8 cellular contexts compared by ENCODE assay signal in the genomic region with DNA sequence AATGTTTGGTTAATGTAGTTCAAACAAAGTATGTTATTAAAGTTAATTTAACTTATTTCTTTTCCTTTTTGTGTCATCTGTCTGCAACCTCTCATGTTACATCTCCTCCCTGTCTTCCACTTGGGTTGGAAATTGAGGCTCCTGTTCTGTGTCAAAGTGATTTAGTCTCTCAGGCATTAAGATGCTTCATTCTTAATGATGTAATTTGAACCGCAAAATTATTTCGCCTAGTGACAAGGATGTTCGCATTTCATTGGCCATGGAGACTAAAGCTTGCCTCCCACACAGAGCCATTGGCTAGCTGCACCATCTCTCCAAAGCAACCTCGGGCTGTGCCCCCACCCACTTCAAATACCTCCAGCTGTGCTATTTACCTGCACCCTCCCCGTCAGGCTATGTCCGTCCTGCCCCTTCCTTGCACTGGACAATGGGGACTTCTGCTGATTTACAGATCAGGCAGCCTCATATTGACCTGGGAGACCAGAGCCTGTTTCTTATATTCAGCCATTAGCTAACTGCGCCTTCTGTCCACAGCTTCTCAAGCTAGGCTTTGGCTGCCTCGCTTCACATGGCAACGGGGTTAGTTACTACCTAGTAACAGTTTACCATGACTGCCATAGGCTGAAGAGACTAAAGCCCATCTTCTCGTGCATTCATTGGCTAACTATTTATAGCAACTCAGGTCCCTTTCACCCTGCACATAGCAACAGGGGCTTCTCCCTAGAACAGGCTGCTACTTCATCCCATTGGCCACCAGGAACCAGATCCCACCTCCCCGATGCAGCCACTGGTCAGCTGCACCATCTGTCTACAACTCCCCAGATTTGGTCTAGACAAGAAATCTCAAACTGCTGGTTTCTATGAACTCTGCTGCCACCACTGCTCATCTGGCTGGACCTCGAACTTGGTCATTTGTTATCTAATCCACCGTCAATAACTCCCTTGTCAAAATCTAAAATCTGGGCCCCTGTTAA. TPM values are rescaled to one million over a fixed set of nuclear protein-coding genes. Genes with fewer than 3 reads are reported as not detected.
DNase-seq lines count a peak whose midpoint lies in the region; ATAC-seq and TF ChIP-seq lines count a peak whose summit lies in the region.

No MANE protein-coding gene starts in this region.

- ATAC-seq in GM18517 (IDR thresholded peaks at IDR 0.05; ENCODE audit: unreplicated experiment), result peak; percentile 88
- peak; percentile 86 for ATAC-seq in HG02943 (IDR thresholded peaks at IDR 0.05; ENCODE audit: low read depth, unreplicated experiment)
- ATAC-seq in WTC11, result peak; percentile 87
- ATAC-seq in mucosa of descending colon, result peak; percentile 82

- H3K27ac ChIP-seq in fibroblast of lung (ENCODE audit: insufficient read depth, low read length), result peak overlapping the region; percentile 38
- peak overlapping the region; percentile 66 to 86 (median 75) for H3K27ac ChIP-seq in tibial nerve

- peak in 1 of 2 donors; percentile 58 for TF ChIP-seq EP300 in tibial nerve (IDR thresholded peaks at IDR 0.05)

- peak in 1 of 2 donors; percentile 35 for TF ChIP-seq POLR2A in tibial nerve (IDR thresholded peaks at IDR 0.05)

- H3K9ac ChIP-seq in fibroblast of lung (ENCODE audit: insufficient read depth, low read length), result no peak overlapping the region

- peaks cover 13% of the 10 kb centered on the region for H3K4me1 Mint-ChIP-seq in WTC11

- H3K36me3 Mint-ChIP-seq in WTC11, result no peaks in the 10 kb centered on the region

- CTCF ChIA-PET in WTC11 (lab: Charles Lee), result interaction anchor here (0.5 to 1.5 kb wide), 6 partner anchors 20 to 144 kb away, joined by 3 to 9 read pairs (median 4); no protein-coding TSS in a partner anchor

- 1 to 37% methylated on average over 13 of the region's 13 CpGs for WGBS in tibial nerve, 2 donors

- no peaks in the 10 kb centered on the region for H3K79me2 ChIP-seq in fibroblast of lung (ENCODE audit: control insufficient read depth, insufficient read depth, low read length)

- H3K27ac Mint-ChIP-seq in WTC11, result peak overlapping the region; percentile 99

- TF ChIP-seq CTCF in BE2C (IDR thresholded peaks at IDR 0.05; ENCODE audit: low read depth, low read length) (peak; percentile 18; the same call in 1 of the 2 replicates), WTC11 (IDR thresholded peaks at IDR 0.05) (no peak), fibroblast of lung (conservative IDR thresholded peaks at IDR 0.05 in 1 of 2, IDR thresholded peaks at IDR 0.05 in 1 of 2; ENCODE audit: low read depth in 1 of 2, low read length in 2 of 2) (no peak), mucosa of descending colon (IDR thresholded peaks at IDR 0.05) (no peak), tibial nerve (IDR thresholded peaks at IDR 0.05) (peak in 3 of 5 experiments; percentile 15 to 50 (median 17))

- intact Hi-C loops in mucosa of descending colon (cut with DNase I, micrococcal nuclease), result no loop called here

- H3K4me3 Mint-ChIP-seq in WTC11, result peak overlapping the region; percentile 71

- no peaks in the 10 kb centered on the region for H4K20me1 ChIP-seq in fibroblast of lung (ENCODE audit: control insufficient read depth, extremely low read depth, insufficient read depth, low read length)

- peak; percentile 84 for DNase-seq in BE2C
- DNase-seq in NCI-H2081 (lab: John Stamatoyannopoulos, UW), result peak; percentile 92 to 97
- peak; percentile 78 for DNase-seq in WTC11 (ENCODE audit: low spot score)
- peak; percentile 94 to 98 for DNase-seq in fibroblast of lung (ENCODE audit: low read depth in 2 of 2)
- peak; percentile 48 to 65 (median 49) for DNase-seq in mucosa of descending colon
- DNase-seq in tibial nerve (ENCODE audit: low spot score in 2 of 2), result peak; percentile 44 to 50

- H3K4me1 ChIP-seq in BE2C, result no peaks in the 10 kb centered on the region
- no peaks in the 10 kb centered on the region for H3K4me1 ChIP-seq in fibroblast of lung (ENCODE audit: control insufficient read depth, extremely low read depth, insufficient read depth, low read length)
- no peaks in the 10 kb centered on the region for H3K4me1 ChIP-seq in mucosa of descending colon (ENCODE audit: low read depth)
- peaks cover 0 to 3% (median 0%) of the 10 kb centered on the region in 4 donors for H3K4me1 ChIP-seq in tibial nerve

- H3K36me3 ChIP-seq in BE2C (no peaks in the 10 kb centered on the region), fibroblast of lung (ENCODE audit: control insufficient read depth, insufficient read depth, low read length) (no peaks in the 10 kb centered on the region), mucosa of descending colon (ENCODE audit: low read depth) (no peaks in the 10 kb centered on the region), tibial nerve (no peaks in the 10 kb centered on the region)

- peak overlapping the region; percentile 59 for H3K4me2 ChIP-seq in fibroblast of lung (ENCODE audit: extremely low read depth, insufficient read depth, low read length)

- H3K9me3 ChIP-seq in BE2C (no peaks in the 10 kb centered on the region), fibroblast of lung (ENCODE audit: control insufficient read depth, insufficient read depth, low read depth, low read length) (no peaks in the 10 kb centered on the region), mucosa of descending colon (no peaks in the 10 kb centered on the region), tibial nerve (no peaks in the 10 kb centered on the region)

- H3K27me3 ChIP-seq in BE2C (no peaks in the 10 kb centered on the region), fibroblast of lung (ENCODE audit: control insufficient read depth, insufficient read depth, low read length) (no peaks in the 10 kb centered on the region), tibial nerve (no peaks in the 10 kb centered on the region)

- POLR2A ChIA-PET in WTC11 (lab: Charles Lee), result interaction anchor here (0.5 to 2.3 kb wide), 9 partner anchors 11 to 232 kb away, joined by 3 to 9 read pairs (median 5); a partner anchor contains a TSS

- no peaks in the 10 kb centered on the region for H3K27me3 Mint-ChIP-seq in WTC11 (ENCODE audit: low read depth)

- peak overlapping the region; percentile 53 for H2AFZ ChIP-seq in fibroblast of lung (ENCODE audit: low read length)

- no peaks in the 10 kb centered on the region for H3K9me3 Mint-ChIP-seq in WTC11

- H3K4me3 ChIP-seq in BE2C (ENCODE audit: low read depth, low read length) (peak overlapping the region; percentile 62), fibroblast of lung (replicated peaks in 1 of 4; ENCODE audit: control extremely low read depth in 1 of 4, insufficient read depth in 1 of 4, low read depth in 3 of 4, low read length in 4 of 4) (peak overlapping the region in 2 of 4 experiments; percentile 46 to 55), mucosa of descending colon (no peak overlapping the region), tibial nerve (peak overlapping the region in 2 of 4 donors; percentile 24 to 48)

TF ChIP-seq in WTC11, 78 proteins besides CTCF, POLR2A, EP300 and RAD21:
- TF ChIP-seq SP1 (CRISPR knock-in tag; conservative IDR thresholded peaks at IDR 0.05), result 0 out of 2 replicates have a peak, but pooled peaks have one; percentile 14
- TF ChIP-seq GTF2I (CRISPR knock-in tag; conservative IDR thresholded peaks at IDR 0.05), result no peak
- no peak for TF ChIP-seq JUN (CRISPR knock-in tag; IDR thresholded peaks at IDR 0.05)
- peak; percentile 42; the same call in 1 of the 2 replicates for TF ChIP-seq FOXK1 (CRISPR knock-in tag; IDR thresholded peaks at IDR 0.05)
- TF ChIP-seq NFYB (CRISPR knock-in tag; conservative IDR thresholded peaks at IDR 0.05; ENCODE audit: low read depth), result peak; percentile 87
- no peak for TF ChIP-seq ATF1 (CRISPR knock-in tag; IDR thresholded peaks at IDR 0.05)
- TF ChIP-seq, protein P1, sequence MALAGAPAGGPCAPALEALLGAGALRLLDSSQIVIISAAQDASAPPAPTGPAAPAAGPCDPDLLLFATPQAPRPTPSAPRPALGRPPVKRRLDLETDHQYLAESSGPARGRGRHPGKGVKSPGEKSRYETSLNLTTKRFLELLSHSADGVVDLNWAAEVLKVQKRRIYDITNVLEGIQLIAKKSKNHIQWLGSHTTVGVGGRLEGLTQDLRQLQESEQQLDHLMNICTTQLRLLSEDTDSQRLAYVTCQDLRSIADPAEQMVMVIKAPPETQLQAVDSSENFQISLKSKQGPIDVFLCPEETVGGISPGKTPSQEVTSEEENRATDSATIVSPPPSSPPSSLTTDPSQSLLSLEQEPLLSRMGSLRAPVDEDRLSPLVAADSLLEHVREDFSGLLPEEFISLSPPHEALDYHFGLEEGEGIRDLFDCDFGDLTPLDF (CRISPR knock-in tag; IDR thresholded peaks at IDR 0.05), result no peak
TF ChIP-seq in WTC11: peak in this region for 3.

RNA-seq across cellular contexts. Expression of a gene that starts 8.6 kb away (rescaled TPM):
- polyA plus RNA-seq in BE2C (2012; ENCODE audit: insufficient read depth, insufficient read length, low read depth), result 0.19 TPM
- total RNA-seq in WTC11 (2021) (1.7 to 2.0 TPM (median 1.8 TPM) in 3 replicates), fibroblast of lung (0.17 and 0.26 TPM in 2 replicates), mucosa of descending colon (under 1 TPM in 1 of 3 donors, not detected in 2; 0.51 TPM), tibial nerve (1 to 10 TPM in 1 of 4 donors, under 1 TPM in 3; 0.60 to 1.3 (median 0.72) TPM)
- 0.02 TPM in 1 of 2 replicates, not detected in the other for polyA plus RNA-seq in fibroblast of lung
- not detected in 2 replicates for polyA plus RNA-seq in fibroblast of lung (2012)
- polyA minus RNA-seq in fibroblast of lung (ENCODE audit: low replicate concordance), result not detected in 2 replicates

Comparison
In these comparisons a context has a peak if more than half of its experiments do, and no peak if none do; other contexts are left out.
1. CTCF ChIP-seq: peak in BE2C (single experiment) and tibial nerve (3 of 5); none in WTC11 (single experiment), fibroblast of lung (0 of 2) and mucosa of descending colon (single experiment).
2. Peak in every context shown above with its lines, with median percentiles within 50 percentile points of each other: DNase-seq and ATAC-seq.